9 cellular contexts compared by ENCODE assay signal in the genomic region with DNA sequence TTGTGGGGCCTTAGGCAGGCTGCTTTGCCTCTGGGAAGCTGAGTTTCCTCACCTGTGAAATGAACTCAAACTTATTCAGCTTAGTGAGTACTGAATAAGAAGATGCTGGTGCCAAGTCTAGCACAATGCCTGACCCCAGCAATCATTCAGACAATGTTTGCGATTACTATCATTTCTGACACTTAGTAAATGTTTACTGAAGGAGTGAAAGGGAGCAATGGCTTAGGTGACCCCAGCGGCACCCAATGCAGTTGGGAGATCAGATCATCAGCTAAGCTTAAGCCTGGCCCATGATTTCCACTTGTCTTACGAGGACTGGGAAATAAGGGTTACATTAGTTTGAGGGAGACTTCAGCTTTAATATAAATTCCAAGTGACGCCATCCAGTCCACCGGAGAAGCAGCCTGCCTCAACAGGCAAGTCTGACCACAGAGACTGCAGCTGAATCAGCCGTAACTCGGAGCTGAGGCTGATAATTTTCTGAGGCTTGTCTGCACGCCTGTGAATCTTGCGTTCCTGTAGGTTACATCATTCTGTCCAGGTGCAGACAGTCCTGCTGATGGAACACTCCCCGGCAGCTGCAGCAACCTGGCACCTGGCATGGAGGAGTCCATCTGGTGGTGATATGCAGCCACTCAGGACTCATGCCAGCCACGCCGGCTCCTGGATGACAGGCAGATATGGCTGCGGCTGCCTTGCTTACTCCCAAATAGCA. TPM values are rescaled to one million over a fixed set of nuclear protein-coding genes. Genes with fewer than 3 reads are reported as not detected.
DNase-seq lines count a peak whose midpoint lies in the region; ATAC-seq and TF ChIP-seq lines count a peak whose summit lies in the region.
"Had no signal": no experiment of that assay in that cellular context is flagged by ENCODE, and none has a peak within 500 bp of the region (broad histone marks: within the 10 kb centered on the region; RNA-seq: fewer than 3 reads in every experiment).

No MANE protein-coding gene starts in this region.

- WGBS in thyroid gland, 2 donors = 89 to 92% methylated on average over 12 to 13 of the region's 13 CpGs

- no peaks in the 10 kb centered on the region for H3K79me2 ChIP-seq in MM.1S (ENCODE audit: low read length)
- H3K79me2 ChIP-seq in fibroblast of lung (ENCODE audit: control insufficient read depth, insufficient read depth, low read length) = no peaks in the 10 kb centered on the region

- intact Hi-C loops in thyroid gland (cut with DNase I) = no loop called here

- peak overlapping the region; percentile 9; the same call in 1 of the 2 replicates for H3K27ac ChIP-seq in MM.1S (ENCODE audit: low read length)
- H3K27ac ChIP-seq in fibroblast of lung (ENCODE audit: insufficient read depth, low read length) = no peak overlapping the region
- no peak overlapping the region for H3K27ac ChIP-seq in thyroid gland

- ATAC-seq in stimulated activated effector memory CD8-positive, alpha-beta T cell treated with anti-CD3 and anti-CD28 coated beads, Interleukin-12 subunit alpha, Interleukin-12 subunit beta, amount 100 ng/mL, for 72 hours = no peak
- no peak for ATAC-seq in HG03442 (IDR thresholded peaks at IDR 0.05; ENCODE audit: unreplicated experiment)
- no peak for ATAC-seq in stimulated activated memory B cell treated with anti-CD40 and anti-IgM and Interleukin-4, amounts not matched to agents 10 μg/mL and 1 μg/mL and 100 μg/mL, for 72 hours

- H3K36me3 ChIP-seq in MM.1S (replicated peaks; ENCODE audit: insufficient read depth, low read length) (no peaks in the 10 kb centered on the region), fibroblast of lung (ENCODE audit: control insufficient read depth, insufficient read depth, low read length) (no peaks in the 10 kb centered on the region), thyroid gland (no peaks in the 10 kb centered on the region)

- H3K4me2 ChIP-seq in MM.1S (ENCODE audit: low read depth, low read length) = peak overlapping the region; percentile 41; the same call in 1 of the 2 replicates
- H3K4me2 ChIP-seq in fibroblast of lung (ENCODE audit: extremely low read depth, insufficient read depth, low read length) = peak overlapping the region; percentile 44

- no peaks in the 10 kb centered on the region for H3K9me3 Mint-ChIP-seq in stimulated activated effector memory CD8-positive, alpha-beta T cell treated with anti-CD3 and anti-CD28 coated beads, Interleukin-12 subunit alpha, Interleukin-12 subunit beta, amount 100 ng/mL, for 72 hours
- H3K9me3 Mint-ChIP-seq in stimulated activated memory B cell treated with anti-CD40 and anti-IgM and Interleukin-4, amounts not matched to agents 10 μg/mL and 1 μg/mL and 100 μg/mL, for 72 hours = no peaks in the 10 kb centered on the region

- H3K27me3 Mint-ChIP-seq in stimulated activated memory B cell treated with anti-CD40 and anti-IgM and Interleukin-4, amounts not matched to agents 10 μg/mL and 1 μg/mL and 100 μg/mL, for 72 hours = peaks cover 46% of the 10 kb centered on the region

- no peak overlapping the region for H3K9ac ChIP-seq in MM.1S (ENCODE audit: low read length)
- H3K9ac ChIP-seq in fibroblast of lung (ENCODE audit: insufficient read depth, low read length) = no peak overlapping the region

- H3K27me3 ChIP-seq in MM.1S (replicated peaks; ENCODE audit: insufficient read depth, low read length) = no peaks in the 10 kb centered on the region
- no peaks in the 10 kb centered on the region for H3K27me3 ChIP-seq in fibroblast of lung (ENCODE audit: control insufficient read depth, insufficient read depth, low read length)
- no peaks in the 10 kb centered on the region for H3K27me3 ChIP-seq in thyroid gland

- H3K36me3 Mint-ChIP-seq in stimulated activated effector memory CD8-positive, alpha-beta T cell treated with anti-CD3 and anti-CD28 coated beads, Interleukin-12 subunit alpha, Interleukin-12 subunit beta, amount 100 ng/mL, for 72 hours = no peaks in the 10 kb centered on the region
- H3K36me3 Mint-ChIP-seq in stimulated activated memory B cell treated with anti-CD40 and anti-IgM and Interleukin-4, amounts not matched to agents 10 μg/mL and 1 μg/mL and 100 μg/mL, for 72 hours = no peaks in the 10 kb centered on the region

- H3K4me1 Mint-ChIP-seq in stimulated activated effector memory CD8-positive, alpha-beta T cell treated with anti-CD3 and anti-CD28 coated beads, Interleukin-12 subunit alpha, Interleukin-12 subunit beta, amount 100 ng/mL, for 72 hours = peaks cover 6% of the 10 kb centered on the region
- no peaks in the 10 kb centered on the region for H3K4me1 Mint-ChIP-seq in stimulated activated memory B cell treated with anti-CD40 and anti-IgM and Interleukin-4, amounts not matched to agents 10 μg/mL and 1 μg/mL and 100 μg/mL, for 72 hours

- peak overlapping the region; percentile 9; the same call in 1 of the 2 replicates for H2AFZ ChIP-seq in MM.1S (ENCODE audit: low read length)
- H2AFZ ChIP-seq in fibroblast of lung (ENCODE audit: low read length) = no peak overlapping the region

- H3K9me2 ChIP-seq in MM.1S (replicated peaks; ENCODE audit: insufficient read depth, low read length) = no peaks in the 10 kb centered on the region

- no peak overlapping the region; the same call in 1 of the 2 replicates for H3K4me3 ChIP-seq in MM.1S (ENCODE audit: low read length)
- H3K4me3 ChIP-seq in fibroblast of lung (replicated peaks in 1 of 4; ENCODE audit: control extremely low read depth in 1 of 4, insufficient read depth in 1 of 4, low read depth in 3 of 4, low read length in 4 of 4) = no peak overlapping the region
- no peak overlapping the region for H3K4me3 ChIP-seq in thyroid gland (replicated peaks in 1 of 3)

- peak; percentile 10; the same call in 1 of the 2 replicates for TF ChIP-seq CTCF in MM.1S (IDR thresholded peaks at IDR 0.05; ENCODE audit: low read length)
- no peak for TF ChIP-seq CTCF in fibroblast of lung (conservative IDR thresholded peaks at IDR 0.05 in 1 of 2, IDR thresholded peaks at IDR 0.05 in 1 of 2; ENCODE audit: low read depth in 1 of 2, low read length in 2 of 2)
- TF ChIP-seq CTCF in thyroid gland (IDR thresholded peaks at IDR 0.05) = no peak

- H3K4me3 Mint-ChIP-seq in stimulated activated effector memory CD8-positive, alpha-beta T cell treated with anti-CD3 and anti-CD28 coated beads, Interleukin-12 subunit alpha, Interleukin-12 subunit beta, amount 100 ng/mL, for 72 hours = no peak overlapping the region
- H3K4me3 Mint-ChIP-seq in stimulated activated memory B cell treated with anti-CD40 and anti-IgM and Interleukin-4, amounts not matched to agents 10 μg/mL and 1 μg/mL and 100 μg/mL, for 72 hours = no peak overlapping the region

- no peaks in the 10 kb centered on the region for H3F3A ChIP-seq in MM.1S (ENCODE audit: insufficient read depth, low read length)

- H3K4me1 ChIP-seq in MM.1S (ENCODE audit: low read length) (peaks cover 7% of the 10 kb centered on the region; the same call in 1 of the 2 replicates), fibroblast of lung (ENCODE audit: control insufficient read depth, extremely low read depth, insufficient read depth, low read length) (peaks cover 20% of the 10 kb centered on the region), thyroid gland (peaks cover 0 to 11% of the 10 kb centered on the region in 2 donors)

- TF ChIP-seq POLR2A in thyroid gland (IDR thresholded peaks at IDR 0.05) = no peak

- no peaks in the 10 kb centered on the region for H3K9me3 ChIP-seq in MM.1S (replicated peaks; ENCODE audit: insufficient read depth, low read length)
- no peaks in the 10 kb centered on the region for H3K9me3 ChIP-seq in fibroblast of lung (ENCODE audit: control insufficient read depth, insufficient read depth, low read depth, low read length)
- H3K9me3 ChIP-seq in thyroid gland = no peaks in the 10 kb centered on the region

- H3K27ac Mint-ChIP-seq in stimulated activated effector memory CD8-positive, alpha-beta T cell treated with anti-CD3 and anti-CD28 coated beads, Interleukin-12 subunit alpha, Interleukin-12 subunit beta, amount 100 ng/mL, for 72 hours = peak overlapping the region; percentile 7
- H3K27ac Mint-ChIP-seq in stimulated activated memory B cell treated with anti-CD40 and anti-IgM and Interleukin-4, amounts not matched to agents 10 μg/mL and 1 μg/mL and 100 μg/mL, for 72 hours = no peak overlapping the region

- DNase-seq in MM.1S (peak; percentile 46), NCI-H774 (lab: John Stamatoyannopoulos, UW) (peak; percentile 85), fibroblast of lung (ENCODE audit: low read depth in 2 of 2) (peak; percentile 14 to 49), thyroid gland (no peak)
- DNase-seq in stimulated activated effector memory CD8-positive, alpha-beta T cell treated with anti-CD3 and anti-CD28 coated beads, Interleukin-12 subunit alpha, Interleukin-12 subunit beta, amount 100 ng/mL, for 72 hours (ENCODE audit: low spot score in 2 of 2) = no peak
- DNase-seq: activated CD4-positive, alpha-beta T cell treated with anti-CD3 and anti-CD28 coated beads for 4 hours; stimulated activated CD4-positive, alpha-beta T cell treated with anti-CD3 and anti-CD28 coated beads, Interleukin-4, amount 100 ng/mL, for 4 hours had no signal

- no peaks in the 10 kb centered on the region for H4K20me1 ChIP-seq in MM.1S (ENCODE audit: insufficient read depth, low read length)
- no peaks in the 10 kb centered on the region for H4K20me1 ChIP-seq in fibroblast of lung (ENCODE audit: control insufficient read depth, extremely low read depth, insufficient read depth, low read length)

RNA-seq across cellular contexts. Expression of a gene that starts 34.8 kb away (rescaled TPM):
- total RNA-seq in fibroblast of lung (0.77 and 3.5 TPM in 2 replicates), thyroid gland (1 to 10 TPM in 3 of 4 donors, under 1 TPM in 1; 0.81 to 1.3 (median 1.2) TPM)
- polyA plus RNA-seq in fibroblast of lung = 6.9 and 17.7 TPM in 2 replicates
- 7.1 and 23.9 TPM in 2 replicates for polyA plus RNA-seq in fibroblast of lung (2012)
- polyA minus RNA-seq in fibroblast of lung (ENCODE audit: low replicate concordance) = 7.0 and 7.5 TPM in 2 replicates

RNA-seq across cellular contexts. Expression of a gene that starts 49.5 kb away (rescaled TPM):
- total RNA-seq in fibroblast of lung (4.4 and 6.8 TPM in 2 replicates), thyroid gland (10 to 100 TPM; 28.2 to 52.3 (median 37.9) TPM)
- 1.8 and 4.1 TPM in 2 replicates for polyA plus RNA-seq in fibroblast of lung
- 1.5 and 5.3 TPM in 2 replicates for polyA plus RNA-seq in fibroblast of lung (2012)
- polyA minus RNA-seq in fibroblast of lung (ENCODE audit: low replicate concordance) = 0.74 and 2.7 TPM in 2 replicates

Comparison
In these comparisons a context has a peak if more than half of its experiments do, and no peak if none do; other contexts are left out.
1. DNase-seq: peak in MM.1S (single experiment), NCI-H774 (single experiment) and fibroblast of lung (2 of 2); none in stimulated activated effector memory CD8-positive, alpha-beta T cell treated with anti-CD3 and anti-CD28 coated beads, Interleukin-12 subunit alpha, Interleukin-12 subunit beta, amount 100 ng/mL, for 72 hours (0 of 2) and thyroid gland (0 of 2).